In genomic region chr5:66814146-66814991, GRCh38 we compare ENCODE assay signal across 8 cellular contexts.
A peak's percentile ranks its signal among the peaks of the same experiment; 100 is the strongest.
DNase-seq lines count a peak whose midpoint lies in the region; ATAC-seq and FAIRE-seq lines count a peak whose summit lies in the region.

No MANE protein-coding gene starts in this region.

- H3K36me3 ChIP-seq in small intestine (ENCODE audit: control insufficient read depth in 2 of 2, insufficient read depth in 2 of 2, low read length in 2 of 2) = no peaks in the 10 kb centered on the region

- H3K9me3 Mint-ChIP-seq in activated T-cell treated with anti-CD3 and anti-CD28 coated beads, Interleukin-2, amount 50 U/mL, for 24 hours = no peaks in the 10 kb centered on the region
- H3K9me3 Mint-ChIP-seq in activated naive CD4-positive, alpha-beta T cell treated with anti-CD3 and anti-CD28 coated beads, Interleukin-2, amount 50 U/mL, for 72 hours = no peaks in the 10 kb centered on the region

- no peaks in the 10 kb centered on the region for H3K9me3 ChIP-seq in small intestine (ENCODE audit: control insufficient read depth, low read depth)

- WGBS in small intestine, 3 donors = 31 to 44% (median 40%) methylated on average over 6 of the region's 6 CpGs

- no peaks in the 10 kb centered on the region for H3K27me3 ChIP-seq in small intestine (ENCODE audit: control insufficient read depth in 2 of 2, insufficient read depth in 2 of 2, low read length in 2 of 2)

- no peak overlapping the region for H3K4me3 Mint-ChIP-seq in activated T-cell treated with anti-CD3 and anti-CD28 coated beads, Interleukin-2, amount 50 U/mL, for 24 hours

- ATAC-seq in HG02588 (IDR thresholded peaks at IDR 0.05; ENCODE audit: unreplicated experiment) = peak; percentile 57
- peak; percentile 64 to 66 for ATAC-seq in activated naive CD4-positive, alpha-beta T cell treated with anti-CD3 and anti-CD28 coated beads, Interleukin-2, amount 50 U/mL, for 72 hours

- FAIRE-seq in small intestine (lab: Jason Lieb, UNC) = no peak

- no peaks in the 10 kb centered on the region for H3K36me3 Mint-ChIP-seq in activated T-cell treated with anti-CD3 and anti-CD28 coated beads, Interleukin-2, amount 50 U/mL, for 24 hours (ENCODE audit: low read depth)
- H3K36me3 Mint-ChIP-seq in activated naive CD4-positive, alpha-beta T cell treated with anti-CD3 and anti-CD28 coated beads, Interleukin-2, amount 50 U/mL, for 72 hours = no peaks in the 10 kb centered on the region

- peaks cover 3% of the 10 kb centered on the region for H3K4me1 Mint-ChIP-seq in activated T-cell treated with anti-CD3 and anti-CD28 coated beads, Interleukin-2, amount 50 U/mL, for 24 hours (ENCODE audit: low read depth)

- H3K4me1 ChIP-seq in small intestine (ENCODE audit: control insufficient read depth in 2 of 2, insufficient read depth in 1 of 2, low read depth in 1 of 2, low read length in 1 of 2) = no peaks in the 10 kb centered on the region

- peaks cover 3% of the 10 kb centered on the region for H3K27me3 Mint-ChIP-seq in activated T-cell treated with anti-CD3 and anti-CD28 coated beads, Interleukin-2, amount 50 U/mL, for 24 hours

- DNase-seq in activated T-cell treated with anti-CD3 and anti-CD28 coated beads for 24 hours (ENCODE audit: low read depth) = peak; percentile 23
- DNase-seq in activated T-cell treated with anti-CD3 and anti-CD28 coated beads, Interleukin-2, amount 50 U/mL, for 24 hours = no peak
- DNase-seq in NCI-H82 treated with DMSO at 0.1 percent for 48 hours (lab: John Stamatoyannopoulos, UW; ENCODE audit: unreplicated experiment) = peak; percentile 15
- DNase-seq in activated naive CD4-positive, alpha-beta T cell treated with anti-CD3 and anti-CD28 coated beads, Interleukin-2, amount 50 U/mL, for 72 hours (ENCODE audit: low spot score in 2 of 2) = peak in 1 of 2 donors; percentile 51
- peak; percentile 41 for DNase-seq in hepatic stellate cell (ENCODE audit: low spot score)
- DNase-seq in small intestine = peak; percentile 53
- DNase-seq in DMS153 (lab: John Stamatoyannopoulos, UW) = no peak

- H3K27ac ChIP-seq in small intestine (ENCODE audit: low read depth in 1 of 2, low read length in 1 of 2) = no peak overlapping the region

- H3K27ac Mint-ChIP-seq in activated T-cell treated with anti-CD3 and anti-CD28 coated beads, Interleukin-2, amount 50 U/mL, for 24 hours = no peak overlapping the region
- no peak overlapping the region for H3K27ac Mint-ChIP-seq in activated naive CD4-positive, alpha-beta T cell treated with anti-CD3 and anti-CD28 coated beads, Interleukin-2, amount 50 U/mL, for 72 hours

- no peak overlapping the region for H3K4me3 ChIP-seq in small intestine (ENCODE audit: low read depth in 1 of 2, low read length in 2 of 2)

Comparison
In these comparisons a context has a peak if more than half of its experiments do, and no peak if none do; other contexts are left out.
1. DNase-seq: peak in activated T-cell treated with anti-CD3 and anti-CD28 coated beads for 24 hours (single experiment), NCI-H82 treated with DMSO at 0.1 percent for 48 hours (single experiment), hepatic stellate cell (single experiment) and small intestine (single experiment); none in activated T-cell treated with anti-CD3 and anti-CD28 coated beads, Interleukin-2, amount 50 U/mL, for 24 hours (single experiment) and DMS153 (single experiment).